8 cellular contexts compared by ENCODE assay signal in genomic region chr20:36886859-36887778, GRCh38. TPM values are rescaled to one million over a fixed set of nuclear protein-coding genes. Genes with fewer than 3 reads are reported as not detected.
DNase-seq lines count a peak whose midpoint lies in the region; ATAC-seq, FAIRE-seq and TF ChIP-seq lines count a peak whose summit lies in the region.

No MANE protein-coding gene starts in this region.

- POLR2A ChIA-PET in AG04449 (lab: Yijun Ruan, JAX): interaction anchor here (0.7 kb wide), 1 partner anchor 313 kb away, joined by 3 read pairs; no protein-coding TSS in a partner anchor

- H3K9me3 Mint-ChIP-seq in activated naive CD4-positive, alpha-beta T cell treated with anti-CD3 and anti-CD28 coated beads, Interleukin-2, amount 50 U/mL, for 72 hours: no peaks in the 10 kb centered on the region

- CTCF ChIA-PET in AG04449 (lab: Yijun Ruan, JAX): interaction anchor here (0.6 to 4.0 kb wide), 48 partner anchors 8 to 447 kb away, joined by 3 to 40 read pairs (median 4); partner anchors contain the start of genes DSN1, RAB5IF and TLDC2

- intact Hi-C loops in head of caudate nucleus (cut with DNase I) (loop anchor here (10.0 kb wide), 1 partner anchor 282 kb away; the partner anchor contains the start of gene RAB5IF), pancreas (cut with DNase I) (no loop called here), tibial artery (cut with DNase I; ENCODE audit: low total_unique reads) (loop anchor here (2.0 kb wide), 1 partner anchor 20 kb away; no protein-coding TSS in a partner anchor)

- WGBS in pancreas, 2 donors: 19 to 22% methylated on average over 24 of the region's 24 CpGs

- H3K27ac ChIP-seq in pancreas (no peak overlapping the region), tibial artery (no peak overlapping the region)

- H3K4me3 ChIP-seq in AG04449 (ENCODE audit: low read depth, low read length): peak overlapping the region; percentile 43
- H3K4me3 ChIP-seq in pancreas: peak overlapping the region in 2 of 4 donors; percentile 16 to 18
- H3K4me3 ChIP-seq in tibial artery: no peak overlapping the region

- H3K27me3 ChIP-seq in pancreas (no peaks in the 10 kb centered on the region), tibial artery (no peaks in the 10 kb centered on the region)

- ATAC-seq in SK-N-SH treated with all-trans-retinoic acid at 6 μM for 48 hours: peak; percentile 98
- peak; percentile 90 to 95 for ATAC-seq in activated naive CD4-positive, alpha-beta T cell treated with anti-CD3 and anti-CD28 coated beads, Interleukin-2, amount 50 U/mL, for 72 hours
- ATAC-seq in pancreas: peak; percentile 94 to 99 (median 96)

- DNase-seq in AG04449 (ENCODE audit: low read depth, low spot score) (no peak), GM19239 (ENCODE audit: insufficient read length, low spot score) (peak; percentile 78), NCI-H1092 (lab: John Stamatoyannopoulos, UW) (peak; percentile 77), head of caudate nucleus (peak; percentile 62 to 95 (median 88)), pancreas (peak; percentile 72 to 94 (median 88)), tibial artery (peak; percentile 80 to 91)
- peak; percentile 81 to 89 for DNase-seq in activated naive CD4-positive, alpha-beta T cell treated with anti-CD3 and anti-CD28 coated beads, Interleukin-2, amount 50 U/mL, for 72 hours (ENCODE audit: low spot score in 2 of 2)

- H3K36me3 ChIP-seq in pancreas: peaks cover 0 to 6% (median under 1%) of the 10 kb centered on the region in 3 donors
- peaks cover 22 to 27% (median 22%) of the 10 kb centered on the region in 3 donors for H3K36me3 ChIP-seq in tibial artery

- FAIRE-seq in GM19239 (lab: Jason Lieb, UNC) (peak; percentile 96), pancreas (lab: Jason Lieb, UNC) (no peak)

- H3K4me1 ChIP-seq in pancreas (peaks cover 0 to 3% (median 0%) of the 10 kb centered on the region in 3 donors), tibial artery (peaks cover 0 to 10% (median 7%) of the 10 kb centered on the region in 4 donors)

- H3K27ac Mint-ChIP-seq in activated naive CD4-positive, alpha-beta T cell treated with anti-CD3 and anti-CD28 coated beads, Interleukin-2, amount 50 U/mL, for 72 hours: peak overlapping the region in 1 of 2 donors; percentile 13

- peak; percentile 94 for TF ChIP-seq CTCF in AG04449 (IDR thresholded peaks at IDR 0.05; ENCODE audit: insufficient read depth, low read length, missing control alignments)
- TF ChIP-seq CTCF in pancreas (IDR thresholded peaks at IDR 0.05): peak; percentile 91 to 95 (median 93)
- TF ChIP-seq CTCF in tibial artery (IDR thresholded peaks at IDR 0.05): peak; percentile 91 to 95

- H3K36me3 Mint-ChIP-seq in activated naive CD4-positive, alpha-beta T cell treated with anti-CD3 and anti-CD28 coated beads, Interleukin-2, amount 50 U/mL, for 72 hours: no peaks in the 10 kb centered on the region

- H3K9me3 ChIP-seq in pancreas (no peaks in the 10 kb centered on the region), tibial artery (no peaks in the 10 kb centered on the region)

TF ChIP-seq in SK-N-SH treated with all-trans-retinoic acid at 6 μM for 48 hours, 23 proteins besides CTCF, POLR2A, EP300 and RAD21 (continues in another document):
- TF ChIP-seq ZNF8 (CRISPR knock-in tag; IDR thresholded peaks at IDR 0.05): no peak
- no peak for TF ChIP-seq OSR1 (CRISPR knock-in tag; IDR thresholded peaks at IDR 0.05)
- TF ChIP-seq POU6F1 (CRISPR knock-in tag; IDR thresholded peaks at IDR 0.05; ENCODE audit: borderline replicate concordance, low read depth): no peak
- TF ChIP-seq PATZ1 (CRISPR knock-in tag; IDR thresholded peaks at IDR 0.05; ENCODE audit: borderline replicate concordance): no peak
- no peak for TF ChIP-seq ZNF70 (CRISPR knock-in tag; IDR thresholded peaks at IDR 0.05)
- TF ChIP-seq, protein P1, sequence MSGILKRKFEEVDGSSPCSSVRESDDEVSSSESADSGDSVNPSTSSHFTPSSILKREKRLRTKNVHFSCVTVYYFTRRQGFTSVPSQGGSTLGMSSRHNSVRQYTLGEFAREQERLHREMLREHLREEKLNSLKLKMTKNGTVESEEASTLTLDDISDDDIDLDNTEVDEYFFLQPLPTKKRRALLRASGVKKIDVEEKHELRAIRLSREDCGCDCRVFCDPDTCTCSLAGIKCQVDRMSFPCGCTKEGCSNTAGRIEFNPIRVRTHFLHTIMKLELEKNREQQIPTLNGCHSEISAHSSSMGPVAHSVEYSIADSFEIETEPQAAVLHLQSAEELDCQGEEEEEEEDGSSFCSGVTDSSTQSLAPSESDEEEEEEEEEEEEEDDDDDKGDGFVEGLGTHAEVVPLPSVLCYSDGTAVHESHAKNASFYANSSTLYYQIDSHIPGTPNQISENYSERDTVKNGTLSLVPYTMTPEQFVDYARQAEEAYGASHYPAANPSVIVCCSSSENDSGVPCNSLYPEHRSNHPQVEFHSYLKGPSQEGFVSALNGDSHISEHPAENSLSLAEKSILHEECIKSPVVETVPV (CRISPR knock-in tag; IDR thresholded peaks at IDR 0.05): no peak
- no peak for TF ChIP-seq ZC3H10 (CRISPR knock-in tag; IDR thresholded peaks at IDR 0.05)
- no peak for TF ChIP-seq TCF4 (CRISPR knock-in tag; IDR thresholded peaks at IDR 0.05; ENCODE audit: borderline replicate concordance)
- TF ChIP-seq ARNTL (CRISPR knock-in tag; IDR thresholded peaks at IDR 0.05; ENCODE audit: borderline replicate concordance, low read depth): no peak
- no peak for TF ChIP-seq ZFP30 (CRISPR knock-in tag; IDR thresholded peaks at IDR 0.05)
- no peak for TF ChIP-seq ISL1 (CRISPR knock-in tag; IDR thresholded peaks at IDR 0.05)
- no peak for TF ChIP-seq PPARA (CRISPR knock-in tag; IDR thresholded peaks at IDR 0.05; ENCODE audit: borderline replicate concordance)
- TF ChIP-seq CSDC2 (CRISPR knock-in tag; IDR thresholded peaks at IDR 0.05): no peak
- no peak for TF ChIP-seq TOX (CRISPR knock-in tag; IDR thresholded peaks at IDR 0.05; ENCODE audit: borderline replicate concordance)
- TF ChIP-seq CREB5 (CRISPR knock-in tag; IDR thresholded peaks at IDR 0.05; ENCODE audit: low read depth): no peak
- TF ChIP-seq RARB (CRISPR knock-in tag; IDR thresholded peaks at IDR 0.05): no peak
- no peak for TF ChIP-seq BACH2 (CRISPR knock-in tag; IDR thresholded peaks at IDR 0.05; ENCODE audit: borderline replicate concordance)
- no peak for TF ChIP-seq ZNF565 (CRISPR knock-in tag; conservative IDR thresholded peaks at IDR 0.05; ENCODE audit: low read depth)
- no peak for TF ChIP-seq ESRRG (CRISPR knock-in tag; IDR thresholded peaks at IDR 0.05)

RNA-seq across cellular contexts. Expression of gene TLDC2, which starts 11.2 kb away (rescaled TPM):
- not detected for total RNA-seq in activated naive CD4-positive, alpha-beta T cell treated with anti-CD3 and anti-CD28 coated beads, Interleukin-2, amount 50 U/mL, for 72 hours
- under 1 TPM in 5 of 6 donors, not detected in 1; 0.25 to 0.41 (median 0.34) TPM for total RNA-seq in pancreas
- under 1 TPM; 0.23 to 0.82 TPM for polyA plus RNA-seq in pancreas

Comparison
In these comparisons a context has a peak if more than half of its experiments do, and no peak if none do; other contexts are left out.
1. intact Hi-C loops: an anchor here in head of caudate nucleus (10.0 kb wide) and tibial artery (2.0 kb wide); none called in pancreas.